Comparison of ENCODE assay signal across 1 cellular context in the genomic region with DNA sequence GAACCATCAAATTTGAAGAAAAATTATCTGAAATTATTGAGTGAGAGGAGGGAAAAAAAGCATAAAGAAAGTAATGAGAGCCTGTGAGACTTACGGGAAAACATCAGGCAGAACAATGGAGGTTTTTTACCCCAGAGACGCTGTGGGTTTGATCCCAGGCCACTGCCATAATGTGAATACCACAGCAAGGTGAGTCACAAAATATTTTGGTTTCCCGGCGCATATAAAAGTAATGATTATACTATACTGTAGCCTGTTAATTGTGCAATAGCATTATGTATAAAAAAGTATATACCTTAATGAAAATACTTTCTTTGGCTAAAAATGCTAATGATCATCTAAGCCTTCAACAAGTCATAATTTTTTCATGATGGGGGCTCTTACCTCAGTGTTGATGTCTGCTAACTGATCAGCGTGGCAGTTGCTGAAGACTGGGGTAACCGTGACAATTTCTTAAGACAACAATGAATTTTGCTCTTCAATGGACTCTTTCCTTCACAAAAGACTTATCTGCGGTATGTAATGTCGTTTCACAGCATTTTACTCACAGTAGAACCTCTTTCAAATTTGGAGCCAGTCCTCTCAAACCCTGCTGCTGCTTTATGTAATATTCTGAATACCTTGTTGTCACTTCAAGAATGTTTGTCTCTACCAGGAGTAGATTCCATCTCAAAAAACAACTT.
TF ChIP-seq lines count a peak whose summit lies in the region.

No MANE protein-coding gene starts in this region.

TF ChIP-seq in IMR-90, 13 proteins besides CTCF, POLR2A, EP300 and RAD21:
- TF ChIP-seq MAZ (IDR thresholded peaks at IDR 0.05; ENCODE audit: borderline replicate concordance, low read depth, low read length) (no peak), CEBPB (IDR thresholded peaks at IDR 0.05; ENCODE audit: low read depth, low read length) (peak; percentile 94), SMC3 (IDR thresholded peaks at IDR 0.05; ENCODE audit: low read depth, low read length) (no peak), FOS (IDR thresholded peaks at IDR 0.05; ENCODE audit: low read depth, low read length) (no peak)
